In genomic region chr10:15860692-15861201, GRCh38 we compare ENCODE assay signal across 8 cellular contexts. TPM values are rescaled to one million over a fixed set of nuclear protein-coding genes. Genes with fewer than 3 reads are reported as not detected.
DNase-seq lines count a peak whose midpoint lies in the region; ATAC-seq, FAIRE-seq and TF ChIP-seq lines count a peak whose summit lies in the region.

No MANE protein-coding gene starts in this region.

- H2BK5ac ChIP-seq in H1 (ENCODE audit: low read depth, low read length), result no peak overlapping the region

- POLR2A ChIA-PET in H1 (lab: Charles Lee; ENCODE audit: partially characterized antibody), result interaction anchor here (0.6 kb wide), 1 partner anchor 577 kb away, joined by 3 read pairs; no protein-coding TSS in a partner anchor

- no peak overlapping the region for H3K56ac ChIP-seq in H1 (replicated peaks; ENCODE audit: insufficient read length, low read depth, low read length)

- no peak overlapping the region for H2BK15ac ChIP-seq in H1 (ENCODE audit: low read length)

- H3K79me2 ChIP-seq in OCI-LY3 (ENCODE audit: low read length) (peaks cover 40% of the 10 kb centered on the region), H1 (ENCODE audit: control insufficient read depth in 1 of 2, insufficient read depth in 2 of 2, low read length in 2 of 2) (peaks cover 0 to 10% of the 10 kb centered on the region in 2 experiments; a peak in 2 of 4 replicates)

- CTCF ChIA-PET in H1 (lab: Charles Lee; ENCODE audit: partially characterized antibody), result interaction anchor here (0.8 to 1.5 kb wide), 3 partner anchors 12 to 24 kb away, joined by 3 to 4 read pairs (median 3); no protein-coding TSS in a partner anchor

- DNase-seq in CD4-positive, CD25-positive, alpha-beta regulatory T cell, result no peak
- DNase-seq in H1 (ENCODE audit: low read depth in 1 of 2, low spot score in 2 of 2), result no peak
- DNase-seq in NK-92 treated with Interleukin-12 subunit alpha and Interleukin-12 subunit beta, amount 100 ng/mL, for 24 hours (lab: John Stamatoyannopoulos, UW), result no peak
- DNase-seq in stimulated activated naive CD4-positive, alpha-beta T cell treated with Interleukin-2 at 50 U/mL for 16 hours (lab: John Stamatoyannopoulos, UW), result no peak

- H2BK20ac ChIP-seq in H1 (ENCODE audit: low read length), result no peak overlapping the region

- H3K27me3 Mint-ChIP-seq in CD4-positive, CD25-positive, alpha-beta regulatory T cell, result peaks cover 30% of the 10 kb centered on the region

- H3K23me2 ChIP-seq in H1 (ENCODE audit: low read depth, low read length), result peaks cover 5% of the 10 kb centered on the region; the same call in 1 of the 2 replicates

- no peak overlapping the region for H3K4ac ChIP-seq in H1 (replicated peaks; ENCODE audit: insufficient read length, low read depth, low read length)

- peak overlapping the region; percentile 93 for H3K4me3 ChIP-seq in CD4-positive, CD25-positive, alpha-beta regulatory T cell (ENCODE audit: low read depth, low read length)
- H3K4me3 ChIP-seq in OCI-LY3 (ENCODE audit: low read length) (peak overlapping the region; percentile 98), H1 (ENCODE audit: extremely low read depth in 1 of 4, insufficient read depth in 2 of 4, low read depth in 3 of 4, low read length in 4 of 4) (peak overlapping the region; percentile 77 to 93 (median 89)), neuron (ENCODE audit: low read length) (peak overlapping the region; percentile 85)

- no peak overlapping the region for H4K91ac ChIP-seq in H1 (replicated peaks; ENCODE audit: insufficient read length, low read length)

- no peaks in the 10 kb centered on the region for H3K36me3 ChIP-seq in CD4-positive, CD25-positive, alpha-beta regulatory T cell (ENCODE audit: control insufficient read depth, insufficient read depth, low read length)
- H3K36me3 ChIP-seq in OCI-LY3 (replicated peaks; ENCODE audit: low read depth, low read length) (no peaks in the 10 kb centered on the region), H1 (ENCODE audit: control insufficient read depth in 2 of 4, insufficient read depth in 4 of 4, low read length in 3 of 4) (no peaks in the 10 kb centered on the region), neuron (ENCODE audit: insufficient read depth, low read length) (no peaks in the 10 kb centered on the region)

- H3K18ac ChIP-seq in H1 (ENCODE audit: extremely low read depth, low read length), result no peak overlapping the region

- no peak for FAIRE-seq in H1 (lab: Jason Lieb, UNC)

- no peak for TF ChIP-seq POLR2A in H1 (IDR thresholded peaks at IDR 0.05; ENCODE audit: control extremely low read depth in 1 of 2, low read depth in 2 of 2, low read length in 2 of 2)

- TF ChIP-seq RAD21 in H1 (IDR thresholded peaks at IDR 0.05 in 1 of 2, conservative IDR thresholded peaks at IDR 0.05 in 1 of 2; ENCODE audit: low read depth in 2 of 2, low read length in 2 of 2), result no peak

- no peak overlapping the region for H3K14ac ChIP-seq in H1 (ENCODE audit: insufficient read length)

- peaks cover 25% of the 10 kb centered on the region for H3K4me1 ChIP-seq in CD4-positive, CD25-positive, alpha-beta regulatory T cell (ENCODE audit: control insufficient read depth, insufficient read depth, low read length, poor library complexity, severe bottlenecking)
- H3K4me1 ChIP-seq in OCI-LY3 (ENCODE audit: low read length) (peaks cover 10% of the 10 kb centered on the region), H1 (replicated peaks in 1 of 4; ENCODE audit: control insufficient read depth in 3 of 4, insufficient read depth in 4 of 4, low read length in 3 of 4) (0 out of 7 replicates have a peak, but pooled peaks cover 0 to 2% (median 0%) of the 10 kb centered on the region in 4 experiments), neuron (ENCODE audit: insufficient read depth, low read length) (peaks cover 26% of the 10 kb centered on the region)

- no peak overlapping the region for H2BK12ac ChIP-seq in H1 (ENCODE audit: low read depth, low read length)

- no peak overlapping the region for H4K5ac ChIP-seq in H1 (ENCODE audit: insufficient read length, low read depth, low read length)

- no peaks in the 10 kb centered on the region for H3K79me1 ChIP-seq in H1 (ENCODE audit: low read depth, low read length)

- TF ChIP-seq CTCF in OCI-LY3 (IDR thresholded peaks at IDR 0.05; ENCODE audit: low read depth, low read length) (no peak), H1 (IDR thresholded peaks at IDR 0.05; ENCODE audit: control extremely low read depth in 1 of 3, insufficient read depth in 1 of 3, low read depth in 1 of 3, low read length in 3 of 3) (no peak)

- peaks cover 7% of the 10 kb centered on the region for H3K36me3 Mint-ChIP-seq in CD4-positive, CD25-positive, alpha-beta regulatory T cell

- H2AK5ac ChIP-seq in H1 (ENCODE audit: low read depth, low read length), result no peak overlapping the region

- no peak overlapping the region for H3K23ac ChIP-seq in H1 (ENCODE audit: insufficient read length)

- peak overlapping the region; percentile 89 to 96 (median 94) for H3K27ac Mint-ChIP-seq in CD4-positive, CD25-positive, alpha-beta regulatory T cell

- H3K9me3 Mint-ChIP-seq in CD4-positive, CD25-positive, alpha-beta regulatory T cell, result peaks cover 0 to 7% (median 0%) of the 10 kb centered on the region in 7 donors

- no peak for TF ChIP-seq EP300 in H1 (IDR thresholded peaks at IDR 0.05; ENCODE audit: borderline replicate concordance in 1 of 2, low read depth in 2 of 2, low read length in 2 of 2)

- H2BK120ac ChIP-seq in H1 (replicated peaks; ENCODE audit: low read depth, low read length), result no peak overlapping the region

- peak overlapping the region; percentile 64 for H3K27ac ChIP-seq in CD4-positive, CD25-positive, alpha-beta regulatory T cell (ENCODE audit: insufficient read depth, low read length, poor library complexity, severe bottlenecking)
- H3K27ac ChIP-seq in OCI-LY3 (ENCODE audit: low read length) (peak overlapping the region; percentile 19; the same call in 1 of the 2 replicates), H1 (ENCODE audit: low read depth, low read length) (no peak overlapping the region)

- WGBS in H1 (ENCODE audit: extremely low coverage in 1 of 2, insufficient coverage in 1 of 2, insufficient read length in 1 of 2, insufficient replicate concordance in 2 of 2, low coverage in 1 of 2, low lambda C conversion rate in 2 of 2, missing lambda C conversion rate in 1 of 2), 2 experiments, result 78% methylated on average over 8 of the region's 8 CpGs; no CpG with 5 or more reads in 1 of the 2 experiments

- H2AFZ ChIP-seq in OCI-LY3 (ENCODE audit: low read depth, low read length), result peak overlapping the region; percentile 95
- peak overlapping the region; percentile 97 for H2AFZ ChIP-seq in H1 (ENCODE audit: low read length)
- peak overlapping the region; percentile 97 for H2AFZ ChIP-seq in neuron (ENCODE audit: low read depth, low read length)

- no peaks in the 10 kb centered on the region for H3K9me3 ChIP-seq in CD4-positive, CD25-positive, alpha-beta regulatory T cell (ENCODE audit: control insufficient read depth in 2 of 2, low read length in 2 of 2)
- H3K9me3 ChIP-seq in OCI-LY3 (ENCODE audit: insufficient read depth, low read length), result peaks cover 3% of the 10 kb centered on the region; the same call in 1 of the 2 replicates
- H3K9me3 ChIP-seq in H1 (ENCODE audit: insufficient read depth in 2 of 2, low read depth in 1 of 2, low read length in 1 of 2), result peaks cover 0 to 5% of the 10 kb centered on the region in 2 experiments; a peak in 1 of 4 replicates
- peaks cover 2% of the 10 kb centered on the region for H3K9me3 ChIP-seq in neuron (ENCODE audit: low read length)

- H4K8ac ChIP-seq in H1 (ENCODE audit: extremely low read depth, insufficient read depth, low read length), result peak overlapping the region; percentile 53; the same call in 1 of the 2 replicates

- H3K4me2 ChIP-seq in OCI-LY3 (ENCODE audit: low read length) (peak overlapping the region; percentile 70), H1 (ENCODE audit: insufficient read depth in 1 of 2, low read depth in 2 of 2, low read length in 2 of 2) (peak overlapping the region; percentile 69 to 93)

- H3K4me1 Mint-ChIP-seq in CD4-positive, CD25-positive, alpha-beta regulatory T cell, result peaks cover 30 to 40% (median 35%) of the 10 kb centered on the region in 4 donors

- H3K9ac ChIP-seq in OCI-LY3 (ENCODE audit: low read length) (peak overlapping the region; percentile 87; the same call in 1 of the 2 replicates), H1 (replicated peaks in 1 of 4; ENCODE audit: extremely low read depth in 1 of 4, low read depth in 3 of 4, low read length in 3 of 4) (no peak overlapping the region)

- H3K4me3 Mint-ChIP-seq in CD4-positive, CD25-positive, alpha-beta regulatory T cell, result peak overlapping the region; percentile 97 to 99 (median 97)

- no peak for ATAC-seq in CD4-positive, CD25-positive, alpha-beta regulatory T cell (ENCODE audit: low read depth in 2 of 2)
- ATAC-seq in GM21367 (IDR thresholded peaks at IDR 0.05; ENCODE audit: unreplicated experiment) (no peak), HG02885 (IDR thresholded peaks at IDR 0.05; ENCODE audit: poor library complexity, unreplicated experiment) (no peak)

- peaks cover 4% of the 10 kb centered on the region; the same call in 1 of the 2 replicates for H4K20me1 ChIP-seq in OCI-LY3 (ENCODE audit: insufficient read depth, low read length)
- H4K20me1 ChIP-seq in H1 (replicated peaks in 1 of 2; ENCODE audit: control insufficient read depth in 1 of 2, insufficient read depth in 2 of 2, low read length in 2 of 2), result peaks cover 0 to 2% of the 10 kb centered on the region in 2 experiments

- peaks cover 8% of the 10 kb centered on the region for H3K27me3 ChIP-seq in CD4-positive, CD25-positive, alpha-beta regulatory T cell (ENCODE audit: control insufficient read depth, insufficient read depth, low read length)
- H3K27me3 ChIP-seq in OCI-LY3 (ENCODE audit: low read depth, low read length) (no peaks in the 10 kb centered on the region), H1 (replicated peaks in 1 of 4; ENCODE audit: control insufficient read depth in 3 of 4, extremely low read depth in 1 of 4, insufficient read depth in 3 of 4, low read length in 3 of 4) (peaks cover 0 to 32% (median 19%) of the 10 kb centered on the region in 4 experiments; a peak in 6 of 7 replicates), neuron (ENCODE audit: insufficient read depth, low read length) (peaks cover 17% of the 10 kb centered on the region)

TF ChIP-seq in H1, 55 proteins besides CTCF, POLR2A, EP300 and RAD21 (continues in another document):
- TF ChIP-seq MAFK (IDR thresholded peaks at IDR 0.05; ENCODE audit: low read depth, low read length) (no peak), NRF1 (IDR thresholded peaks at IDR 0.05; ENCODE audit: low read depth, low read length) (no peak)

RNA-seq across cellular contexts. Expression of gene MINDY3, which starts 0.4 kb away (rescaled TPM):
- 37.1 TPM for total RNA-seq in CD4-positive, CD25-positive, alpha-beta regulatory T cell
- 1 to 10 TPM; 5.5 to 7.2 (median 6.7) TPM for polyA plus RNA-seq in CD4-positive, CD25-positive, alpha-beta regulatory T cell
- total RNA-seq in H1 (2021; fragmentation: NEBNext Ultra II Directional; extraction: Animal tissue kit (Norgen Biotek cat#: 25700)), result 13.1 and 13.6 TPM in 2 replicates
- 3.0 and 4.6 TPM in 2 replicates for polyA plus RNA-seq in H1 (2011; rRNA removed)
- 6.5 TPM for polyA plus RNA-seq in H1 (2011; cell fraction: cytosol; rRNA removed)
- 4.3 TPM for polyA plus RNA-seq in H1 (2011; cell fraction: nucleus; rRNA removed)
- polyA plus RNA-seq in H1 (2012, experiment 1 of 2), result 5.4 to 15.6 TPM (median 5.9 TPM) in 4 replicates
- 2.7 TPM for polyA plus RNA-seq in H1 (2012, experiment 2 of 2)
- polyA plus RNA-seq in H1 (2013, experiment 1 of 2), result 8.5 TPM
- polyA plus RNA-seq in H1 (2013, experiment 2 of 2), result 8.1 TPM
- 3.9 and 7.1 TPM in 2 replicates for polyA minus RNA-seq in H1 (2011; rRNA and poly(A)+ RNA removed)
- 5.1 TPM for polyA minus RNA-seq in H1 (2011; cell fraction: cytosol; rRNA and poly(A)+ RNA removed)
- 10.2 TPM for polyA minus RNA-seq in H1 (2011; cell fraction: nucleus; rRNA and poly(A)+ RNA removed)
